ENCODE assay signal across 22 cellular contexts in the genomic region with DNA sequence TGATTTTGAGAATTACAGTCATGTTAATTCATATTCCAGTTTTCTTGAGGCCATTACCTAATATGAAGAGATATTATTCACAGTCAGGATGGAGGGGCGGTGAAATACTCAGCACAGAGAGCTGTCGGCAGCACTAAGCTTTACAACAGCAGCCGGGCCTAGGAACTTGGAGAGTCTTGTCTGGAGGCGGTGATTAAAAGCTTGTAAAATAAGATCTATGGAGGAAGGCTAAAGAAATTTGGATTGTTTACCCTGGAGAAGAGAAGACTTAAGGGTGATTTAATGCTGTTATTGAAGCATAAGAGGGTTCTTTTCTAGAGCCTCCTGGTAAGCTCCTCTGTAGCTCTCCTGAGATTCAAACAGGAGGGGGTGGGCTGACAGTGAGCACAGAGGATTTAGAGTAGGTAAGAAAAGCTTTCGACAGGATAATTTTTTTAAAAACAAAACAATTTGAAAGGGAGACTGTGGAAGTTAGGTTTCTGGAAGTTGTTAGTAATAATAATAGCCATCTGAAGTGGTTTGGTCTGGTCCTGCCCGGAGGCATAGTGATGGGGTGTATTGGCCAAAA.
"Had no signal": no experiment of that assay in that cellular context is flagged by ENCODE, and none has a peak within 500 bp of the region (broad histone marks: within the 10 kb centered on the region; RNA-seq: fewer than 3 reads in every experiment).

No MANE protein-coding gene starts in this region.

- H3K4me3 ChIP-seq: cardiac muscle cell, lung, spleen had no signal

- H3K36me3 ChIP-seq: cardiac muscle cell, neutrophil, spleen had no signal

- H3K79me2 ChIP-seq: parathyroid adenoma had no signal

- H3K9me3 Mint-ChIP-seq: activated B cell treated with CpG ODN at 0.5 μM for 24 hours; activated CD4-positive, alpha-beta memory T cell treated with anti-CD3 and anti-CD28 coated beads for 36 hours; activated naive CD8-positive, alpha-beta T cell treated with anti-CD3 and anti-CD28 coated beads, Interleukin-2, amount 10 ng/mL, durations not matched to agents 7 days and 5 days; dendritic cell treated with granulocyte-macrophage colony-stimulating factor and Interleukin-4, amounts not matched to agents 40 ng/mL and 50 ng/mL, for 4 days; naive B cell had no signal

- H2AFZ ChIP-seq: parathyroid adenoma had no signal

- ATAC-seq: esophagus mucosa, left cardiac atrium, sciatic nerve, T-cell had no signal

- H3K4me1 Mint-ChIP-seq: activated B cell treated with CpG ODN at 0.5 μM for 24 hours; activated naive CD8-positive, alpha-beta T cell treated with anti-CD3 and anti-CD28 coated beads, Interleukin-2, amount 10 ng/mL, durations not matched to agents 7 days and 5 days; naive B cell; T-cell had no signal

- DNase-seq: activated B cell treated with CpG ODN at 0.5 μM for 24 hours; activated CD4-positive, alpha-beta memory T cell treated with anti-CD3 and anti-CD28 coated beads for 36 hours; activated CD4-positive, alpha-beta T cell treated with anti-CD3 and anti-CD28 coated beads for 4 hours; activated naive CD4-positive, alpha-beta T cell treated with Interleukin-2 at 50 U/mL for 16 hours; activated naive CD8-positive, alpha-beta T cell treated with anti-CD3 and anti-CD28 coated beads, Interleukin-2, amount 10 ng/mL, durations not matched to agents 7 days and 5 days; effector CD8-positive, alpha-beta T cell; hippocampal formation; left cardiac atrium; midbrain; naive B cell; spleen; stimulated activated naive CD4-positive, alpha-beta T cell; T-cell had no signal

- H3K27me3 Mint-ChIP-seq: activated B cell treated with CpG ODN at 0.5 μM for 24 hours; activated CD4-positive, alpha-beta memory T cell treated with anti-CD3 and anti-CD28 coated beads for 36 hours; activated naive CD8-positive, alpha-beta T cell treated with anti-CD3 and anti-CD28 coated beads, Interleukin-2, amount 10 ng/mL, durations not matched to agents 7 days and 5 days; dendritic cell treated with granulocyte-macrophage colony-stimulating factor and Interleukin-4, amounts not matched to agents 40 ng/mL and 50 ng/mL, for 4 days; naive B cell; T-cell had no signal

- FAIRE-seq: islet of Langerhans had no signal

- H3K27me3 ChIP-seq: neutrophil, spleen had no signal

- H3K36me3 Mint-ChIP-seq: activated CD4-positive, alpha-beta memory T cell treated with anti-CD3 and anti-CD28 coated beads for 36 hours; activated naive CD8-positive, alpha-beta T cell treated with anti-CD3 and anti-CD28 coated beads, Interleukin-2, amount 10 ng/mL, durations not matched to agents 7 days and 5 days; naive B cell; T-cell had no signal

- H3K4me3 Mint-ChIP-seq: activated B cell treated with CpG ODN at 0.5 μM for 24 hours; activated CD4-positive, alpha-beta memory T cell treated with anti-CD3 and anti-CD28 coated beads for 36 hours; activated naive CD8-positive, alpha-beta T cell treated with anti-CD3 and anti-CD28 coated beads, Interleukin-2, amount 10 ng/mL, durations not matched to agents 7 days and 5 days; dendritic cell treated with granulocyte-macrophage colony-stimulating factor and Interleukin-4, amounts not matched to agents 40 ng/mL and 50 ng/mL, for 4 days; naive B cell; T-cell had no signal

- H3K27ac Mint-ChIP-seq: activated B cell treated with CpG ODN at 0.5 μM for 24 hours; activated CD4-positive, alpha-beta memory T cell treated with anti-CD3 and anti-CD28 coated beads for 36 hours; activated naive CD8-positive, alpha-beta T cell treated with anti-CD3 and anti-CD28 coated beads, Interleukin-2, amount 10 ng/mL, durations not matched to agents 7 days and 5 days; activated T-helper 2 cell treated with anti-CD3 and anti-CD28 coated beads, Interferon-gamma antibody, Interleukin-2, Interleukin-4, amounts not matched to agents 10 μg/mL and 5 μg/mL and 100 μg/mL, durations not matched to agents 14 hours and 24 hours and 36 hours; dendritic cell treated with granulocyte-macrophage colony-stimulating factor and Interleukin-4, amounts not matched to agents 40 ng/mL and 50 ng/mL, for 4 days; T-cell had no signal

- H3K4me1 ChIP-seq: parathyroid adenoma, spleen had no signal

- H3K9me3 ChIP-seq: neutrophil, spleen had no signal

- H3K27ac ChIP-seq: cardiac muscle cell, neutrophil, parathyroid adenoma, spleen had no signal
